In the genomic region with DNA sequence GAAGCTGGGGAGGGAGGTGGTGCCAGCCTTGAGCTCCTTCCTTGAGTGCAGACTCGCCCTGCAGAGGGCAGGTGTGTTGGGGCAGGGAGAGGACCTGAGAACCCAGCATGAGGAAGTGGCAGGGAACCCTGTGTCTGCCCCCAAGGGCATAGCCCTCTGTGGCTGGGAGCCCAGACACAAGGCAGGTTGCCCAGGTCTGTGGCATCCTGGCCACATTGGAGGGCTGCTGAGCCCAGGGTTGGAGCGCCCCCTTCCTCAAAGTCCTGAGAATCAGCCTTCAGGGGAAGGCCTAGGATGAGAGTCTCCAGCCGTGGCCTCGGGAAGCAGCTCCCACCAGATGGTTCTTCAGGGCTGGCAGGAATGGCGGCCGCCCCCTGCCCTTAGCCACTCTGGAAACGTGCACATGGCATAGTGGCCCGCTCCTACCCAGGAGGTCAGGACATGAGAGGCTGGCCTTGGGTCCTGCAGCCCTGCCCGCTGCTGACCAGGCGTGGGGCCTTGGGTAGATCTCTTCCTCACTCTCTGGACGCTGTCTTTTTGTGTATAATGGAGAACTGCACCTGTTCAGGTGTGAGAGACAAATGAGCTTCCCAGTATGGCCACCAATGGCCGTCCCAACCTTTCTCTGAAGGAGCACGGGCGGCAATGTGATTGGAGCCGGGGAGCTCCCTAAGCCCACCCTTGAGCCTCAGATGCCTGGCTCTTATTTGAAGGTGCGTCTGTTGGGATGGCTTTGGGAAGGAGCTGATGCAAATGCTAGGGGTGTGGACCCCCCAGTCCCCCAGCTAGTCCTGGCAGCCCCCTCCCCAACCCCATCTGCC, we compare ENCODE assay signal across 1 cellular context.
A peak's percentile ranks its signal among the peaks of the same experiment; 100 is the strongest.
TF ChIP-seq lines count a peak whose summit lies in the region.

No MANE protein-coding gene starts in this region.

TF ChIP-seq in H1, 55 proteins besides CTCF, POLR2A, EP300 and RAD21:
- peak; percentile 54; the same call in 1 of the 2 replicates for TF ChIP-seq YY1 (IDR thresholded peaks at IDR 0.05; ENCODE audit: low read depth, low read length)
- TF ChIP-seq, protein P1, sequence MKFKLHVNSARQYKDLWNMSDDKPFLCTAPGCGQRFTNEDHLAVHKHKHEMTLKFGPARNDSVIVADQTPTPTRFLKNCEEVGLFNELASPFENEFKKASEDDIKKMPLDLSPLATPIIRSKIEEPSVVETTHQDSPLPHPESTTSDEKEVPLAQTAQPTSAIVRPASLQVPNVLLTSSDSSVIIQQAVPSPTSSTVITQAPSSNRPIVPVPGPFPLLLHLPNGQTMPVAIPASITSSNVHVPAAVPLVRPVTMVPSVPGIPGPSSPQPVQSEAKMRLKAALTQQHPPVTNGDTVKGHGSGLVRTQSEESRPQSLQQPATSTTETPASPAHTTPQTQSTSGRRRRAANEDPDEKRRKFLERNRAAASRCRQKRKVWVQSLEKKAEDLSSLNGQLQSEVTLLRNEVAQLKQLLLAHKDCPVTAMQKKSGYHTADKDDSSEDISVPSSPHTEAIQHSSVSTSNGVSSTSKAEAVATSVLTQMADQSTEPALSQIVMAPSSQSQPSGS (IDR thresholded peaks at IDR 0.05; ENCODE audit: low read length): no peak
- TF ChIP-seq, protein P2, sequence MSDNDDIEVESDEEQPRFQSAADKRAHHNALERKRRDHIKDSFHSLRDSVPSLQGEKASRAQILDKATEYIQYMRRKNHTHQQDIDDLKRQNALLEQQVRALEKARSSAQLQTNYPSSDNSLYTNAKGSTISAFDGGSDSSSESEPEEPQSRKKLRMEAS (IDR thresholded peaks at IDR 0.05): peak; percentile 25
- no peak for TF ChIP-seq MAFK (IDR thresholded peaks at IDR 0.05; ENCODE audit: low read depth, low read length)
- TF ChIP-seq PHF8 (conservative IDR thresholded peaks at IDR 0.05; ENCODE audit: low read depth, low read length): 0 out of 2 replicates have a peak, but pooled peaks have one; percentile 15
- peak; percentile 32 for TF ChIP-seq ASH2L (IDR thresholded peaks at IDR 0.05; ENCODE audit: low read length)
